ENCODE assay signal across 8 cellular contexts in the genomic region with DNA sequence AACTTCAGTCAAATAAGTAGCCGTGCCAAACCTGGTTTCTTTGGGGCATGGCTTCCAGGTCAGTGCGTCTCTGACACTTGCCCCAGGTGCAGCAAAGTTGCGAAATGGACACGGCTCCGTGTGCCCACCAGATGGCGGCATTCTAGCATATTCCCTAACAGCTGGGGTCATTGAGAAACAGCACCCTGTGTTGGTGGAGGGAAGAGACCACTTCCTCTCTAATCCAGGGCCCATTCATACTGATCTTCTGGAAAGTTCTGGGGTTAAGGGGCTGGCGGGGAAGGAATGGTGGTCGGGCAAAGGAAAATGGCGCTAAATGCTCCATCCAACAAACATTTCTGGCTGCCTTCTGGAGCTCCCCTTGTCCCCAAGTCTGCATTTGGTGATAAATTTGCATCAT.
DNase-seq lines count a peak whose midpoint lies in the region; ATAC-seq and TF ChIP-seq lines count a peak whose summit lies in the region.

No MANE protein-coding gene starts in this region.

- no peaks in the 10 kb centered on the region for H3K27me3 ChIP-seq in CD8-positive, alpha-beta memory T cell (ENCODE audit: insufficient read depth, low read length, poor library complexity, severe bottlenecking)
- no peaks in the 10 kb centered on the region for H3K27me3 ChIP-seq in heart right ventricle

- 33 to 34% methylated on average over 9 of the region's 9 CpGs for WGBS in heart right ventricle, 2 donors

- H3K4me1 Mint-ChIP-seq in CD8-positive, alpha-beta memory T cell, result no peaks in the 10 kb centered on the region
- no peaks in the 10 kb centered on the region for H3K4me1 Mint-ChIP-seq in activated naive CD4-positive, alpha-beta T cell treated with anti-CD3 and anti-CD28 coated beads, Interleukin-2, amount 10 ng/mL, durations not matched to agents 7 days and 5 days

- H3K9me3 Mint-ChIP-seq in CD8-positive, alpha-beta memory T cell, result no peaks in the 10 kb centered on the region
- no peaks in the 10 kb centered on the region for H3K9me3 Mint-ChIP-seq in activated naive CD4-positive, alpha-beta T cell treated with anti-CD3 and anti-CD28 coated beads, Interleukin-2, amount 10 ng/mL, durations not matched to agents 7 days and 5 days

- TF ChIP-seq CTCF in heart right ventricle (IDR thresholded peaks at IDR 0.05), result peak; percentile 68 to 87 (median 80)

- H3K36me3 Mint-ChIP-seq in CD8-positive, alpha-beta memory T cell, result no peaks in the 10 kb centered on the region
- no peaks in the 10 kb centered on the region for H3K36me3 Mint-ChIP-seq in activated naive CD4-positive, alpha-beta T cell treated with anti-CD3 and anti-CD28 coated beads, Interleukin-2, amount 10 ng/mL, durations not matched to agents 7 days and 5 days

- ATAC-seq in heart right ventricle, result peak; percentile 67 to 86 (median 72)
- ATAC-seq in GM18907 (IDR thresholded peaks at IDR 0.05; ENCODE audit: unreplicated experiment), result no peak

- no peak overlapping the region for H3K4me3 ChIP-seq in CD8-positive, alpha-beta memory T cell (ENCODE audit: low read length)
- no peak overlapping the region for H3K4me3 ChIP-seq in heart right ventricle

- no peak overlapping the region for H3K4me3 Mint-ChIP-seq in CD8-positive, alpha-beta memory T cell
- no peak overlapping the region for H3K4me3 Mint-ChIP-seq in activated naive CD4-positive, alpha-beta T cell treated with anti-CD3 and anti-CD28 coated beads, Interleukin-2, amount 10 ng/mL, durations not matched to agents 7 days and 5 days

- POLR2A ChIA-PET in CD8-positive, alpha-beta memory T cell (lab: Charles Lee), result no interaction called here

- H3K27ac Mint-ChIP-seq in CD8-positive, alpha-beta memory T cell, result no peak overlapping the region
- H3K27ac Mint-ChIP-seq in activated naive CD4-positive, alpha-beta T cell treated with anti-CD3 and anti-CD28 coated beads, Interleukin-2, amount 10 ng/mL, durations not matched to agents 7 days and 5 days, result no peak overlapping the region

- CTCF ChIA-PET in CD8-positive, alpha-beta memory T cell (lab: Charles Lee), result interaction anchor here (0.8 kb wide), 1 partner anchor 137 kb away, joined by 4 read pairs; no protein-coding TSS in a partner anchor
- CTCF ChIA-PET in activated naive CD4-positive, alpha-beta T cell treated with anti-CD3 and anti-CD28 coated beads, Interleukin-2, amount 10 ng/mL, durations not matched to agents 7 days and 5 days (lab: Charles Lee), result interaction anchor here (0.6 to 8.5 kb wide), 13 partner anchors 10 to 327 kb away, joined by 3 to 256 read pairs (median 4); no protein-coding TSS in a partner anchor

- intact Hi-C loops in heart right ventricle (cut with DNase I), result loop anchor here (1.0 to 5.0 kb wide), 12 partner anchors 131 to 342 kb away; no protein-coding TSS in a partner anchor

- no peaks in the 10 kb centered on the region for H3K9me3 ChIP-seq in CD8-positive, alpha-beta memory T cell (ENCODE audit: low read length)
- H3K9me3 ChIP-seq in heart right ventricle, result no peaks in the 10 kb centered on the region

- no peaks in the 10 kb centered on the region for H3K36me3 ChIP-seq in CD8-positive, alpha-beta memory T cell (ENCODE audit: insufficient read depth, low read length)
- no peaks in the 10 kb centered on the region for H3K36me3 ChIP-seq in heart right ventricle

- H3K27ac ChIP-seq in CD8-positive, alpha-beta memory T cell (ENCODE audit: low read depth, low read length), result no peak overlapping the region
- peak overlapping the region in 2 of 10 donors; percentile 14 to 59 for H3K27ac ChIP-seq in heart right ventricle

- no peaks in the 10 kb centered on the region for H3K4me1 ChIP-seq in CD8-positive, alpha-beta memory T cell (ENCODE audit: insufficient read depth, low read length)
- H3K4me1 ChIP-seq in heart right ventricle, result peaks cover 0 to 21% (median 7%) of the 10 kb centered on the region in 9 donors

- peak in 4 of 5 donors; percentile 4 to 41 (median 8) for DNase-seq in CD8-positive, alpha-beta memory T cell
- DNase-seq in HPDE6-E6E7 (ENCODE audit: extremely low spot score) (peak; percentile 77), RPMI8226 (peak; percentile 65), heart right ventricle (peak; percentile 70 to 71), retina (peak; percentile 79), NCI-H446 (lab: John Stamatoyannopoulos, UW) (no peak)
- DNase-seq in activated naive CD4-positive, alpha-beta T cell treated with anti-CD3 and anti-CD28 coated beads, Interleukin-2, amount 10 ng/mL, durations not matched to agents 7 days and 5 days, result peak; percentile 72

- peaks cover 8 to 19% of the 10 kb centered on the region in 2 donors for H3K27me3 Mint-ChIP-seq in CD8-positive, alpha-beta memory T cell
- H3K27me3 Mint-ChIP-seq in activated naive CD4-positive, alpha-beta T cell treated with anti-CD3 and anti-CD28 coated beads, Interleukin-2, amount 10 ng/mL, durations not matched to agents 7 days and 5 days, result peaks cover 27% of the 10 kb centered on the region

Comparison
In these comparisons a context has a peak if more than half of its experiments do, and no peak if none do; other contexts are left out.
1. DNase-seq: peak in CD8-positive, alpha-beta memory T cell (4 of 5), HPDE6-E6E7 (single experiment), RPMI8226 (single experiment), activated naive CD4-positive, alpha-beta T cell treated with anti-CD3 and anti-CD28 coated beads, Interleukin-2, amount 10 ng/mL, durations not matched to agents 7 days and 5 days (single experiment), heart right ventricle (2 of 2) and retina (single experiment); none in NCI-H446 (0 of 2).